In the genomic region with DNA sequence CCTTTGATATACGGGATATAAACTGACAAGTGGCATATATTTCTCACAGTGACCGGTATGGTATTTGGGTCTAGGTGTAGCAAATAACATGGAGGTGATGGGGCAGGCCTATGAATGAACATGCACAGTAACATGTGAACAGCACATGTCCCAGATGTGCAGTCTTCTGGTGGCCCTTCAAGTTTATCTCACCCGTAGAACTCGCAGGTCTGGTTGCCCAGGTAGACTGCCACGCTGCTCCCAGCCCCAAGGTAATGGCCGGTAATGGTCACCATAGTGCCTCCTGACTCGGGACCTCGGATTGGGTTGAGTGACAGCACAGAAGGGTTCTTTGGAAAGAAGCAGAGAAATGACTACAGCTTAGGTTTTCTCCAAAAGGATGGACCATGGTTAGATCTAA, we compare ENCODE assay signal across 24 cellular contexts.
"Had no signal": no experiment of that assay in that cellular context is flagged by ENCODE, and none has a peak within 500 bp of the region (broad histone marks: within the 10 kb centered on the region; RNA-seq: fewer than 3 reads in every experiment).

No MANE protein-coding gene starts in this region.

- FAIRE-seq: colon, endothelial cell of umbilical vein, islet of Langerhans, keratinocyte had no signal

- H3K4me3 Mint-ChIP-seq: mesothelial cell of epicardium had no signal

- ATAC-seq: gastrocnemius medialis, heart right ventricle, left cardiac atrium, left lung, left ventricle myocardium superior, lower lobe of right lung, mucosa of descending colon had no signal

- H3K27me3 ChIP-seq: dorsolateral prefrontal cortex, esophagus squamous epithelium, gastrocnemius medialis, heart right ventricle, left lung had no signal

- H3K9me3 ChIP-seq: esophagus squamous epithelium, gastrocnemius medialis, heart right ventricle, left lung, lower lobe of right lung, mucosa of descending colon had no signal

- DNase-seq: dermis blood vessel endothelial cell; dorsolateral prefrontal cortex; effector CD4-positive, alpha-beta T cell; effector memory CD4-positive, alpha-beta T cell; esophagus squamous epithelium; foreskin fibroblast; foreskin melanocyte; gastrocnemius medialis; glutamatergic neuron; head of caudate nucleus; heart right ventricle; hippocampal formation; left cardiac atrium; left lung; left ventricle myocardium superior; lower lobe of right lung; mesenchymal stem cell; mucosa of descending colon had no signal

- H3K9me3 Mint-ChIP-seq: mesothelial cell of epicardium had no signal

- H3K27ac ChIP-seq: coronary artery, dorsolateral prefrontal cortex, esophagus squamous epithelium, gastrocnemius medialis, heart right ventricle, left lung, lower lobe of right lung had no signal

- H3K4me3 ChIP-seq: coronary artery, dorsolateral prefrontal cortex, esophagus squamous epithelium, gastrocnemius medialis, heart right ventricle, left lung, lower lobe of right lung, mucosa of descending colon had no signal

- H3K27ac Mint-ChIP-seq: mesothelial cell of epicardium had no signal
